1 cellular context compared by ENCODE assay signal in the genomic region with DNA sequence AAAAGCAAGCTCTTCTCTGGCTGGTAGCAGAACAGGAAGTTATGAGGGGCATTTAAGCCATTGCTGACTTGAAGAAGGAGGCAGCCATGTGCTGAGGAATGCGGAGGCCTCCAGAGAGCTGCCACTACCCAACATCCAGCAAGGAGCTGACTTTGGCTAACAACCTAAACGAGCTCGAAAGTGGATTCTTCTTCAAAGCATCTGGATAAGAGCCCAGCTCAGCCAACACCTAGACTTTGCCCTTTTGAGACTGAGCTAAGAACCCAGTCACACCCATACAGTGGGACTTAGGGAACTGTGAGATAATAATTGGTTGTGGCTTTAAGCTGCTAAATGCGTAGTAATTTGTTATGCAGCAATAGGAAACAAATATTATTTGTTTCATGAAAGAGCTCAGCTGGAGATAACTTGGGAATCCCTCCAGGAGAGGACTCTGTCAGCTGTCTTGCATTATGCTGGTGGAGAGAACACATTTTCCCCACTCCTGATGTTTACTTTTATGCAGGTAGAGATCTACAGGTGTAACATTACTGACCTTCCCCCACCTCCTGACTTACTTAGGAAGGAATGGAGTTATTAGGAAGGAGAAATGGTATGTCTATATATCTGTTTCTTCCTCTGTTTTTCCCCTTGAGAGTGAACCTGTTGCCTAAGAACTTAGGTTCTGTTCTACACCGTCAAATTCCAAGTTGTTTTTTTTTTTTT.
TF ChIP-seq lines count a peak whose summit lies in the region.

No MANE protein-coding gene starts in this region.

TF ChIP-seq in IMR-90, 13 proteins besides CTCF, POLR2A, EP300 and RAD21 (continued from another document):
- TF ChIP-seq, protein P1, sequence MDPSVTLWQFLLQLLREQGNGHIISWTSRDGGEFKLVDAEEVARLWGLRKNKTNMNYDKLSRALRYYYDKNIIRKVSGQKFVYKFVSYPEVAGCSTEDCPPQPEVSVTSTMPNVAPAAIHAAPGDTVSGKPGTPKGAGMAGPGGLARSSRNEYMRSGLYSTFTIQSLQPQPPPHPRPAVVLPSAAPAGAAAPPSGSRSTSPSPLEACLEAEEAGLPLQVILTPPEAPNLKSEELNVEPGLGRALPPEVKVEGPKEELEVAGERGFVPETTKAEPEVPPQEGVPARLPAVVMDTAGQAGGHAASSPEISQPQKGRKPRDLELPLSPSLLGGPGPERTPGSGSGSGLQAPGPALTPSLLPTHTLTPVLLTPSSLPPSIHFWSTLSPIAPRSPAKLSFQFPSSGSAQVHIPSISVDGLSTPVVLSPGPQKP (IDR thresholded peaks at IDR 0.05; ENCODE audit: borderline replicate concordance, low read depth, low read length): no peak
- no peak for TF ChIP-seq NFE2L2 (IDR thresholded peaks at IDR 0.05; ENCODE audit: low read depth, low read length)
- TF ChIP-seq MXI1 (IDR thresholded peaks at IDR 0.05; ENCODE audit: borderline replicate concordance, low read depth, low read length): no peak
- TF ChIP-seq RCOR1 (IDR thresholded peaks at IDR 0.05; ENCODE audit: insufficient replicate concordance, low read length): no peak
- no peak for TF ChIP-seq MAZ (IDR thresholded peaks at IDR 0.05; ENCODE audit: borderline replicate concordance, low read depth, low read length)
- no peak for TF ChIP-seq CEBPB (IDR thresholded peaks at IDR 0.05; ENCODE audit: low read depth, low read length)
- TF ChIP-seq, protein P2, sequence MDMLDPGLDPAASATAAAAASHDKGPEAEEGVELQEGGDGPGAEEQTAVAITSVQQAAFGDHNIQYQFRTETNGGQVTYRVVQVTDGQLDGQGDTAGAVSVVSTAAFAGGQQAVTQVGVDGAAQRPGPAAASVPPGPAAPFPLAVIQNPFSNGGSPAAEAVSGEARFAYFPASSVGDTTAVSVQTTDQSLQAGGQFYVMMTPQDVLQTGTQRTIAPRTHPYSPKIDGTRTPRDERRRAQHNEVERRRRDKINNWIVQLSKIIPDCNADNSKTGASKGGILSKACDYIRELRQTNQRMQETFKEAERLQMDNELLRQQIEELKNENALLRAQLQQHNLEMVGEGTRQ (IDR thresholded peaks at IDR 0.05; ENCODE audit: low read depth, low read length): no peak
TF ChIP-seq in IMR-90: peak in this region for 0.
